11 cellular contexts compared by ENCODE assay signal in the genomic region with DNA sequence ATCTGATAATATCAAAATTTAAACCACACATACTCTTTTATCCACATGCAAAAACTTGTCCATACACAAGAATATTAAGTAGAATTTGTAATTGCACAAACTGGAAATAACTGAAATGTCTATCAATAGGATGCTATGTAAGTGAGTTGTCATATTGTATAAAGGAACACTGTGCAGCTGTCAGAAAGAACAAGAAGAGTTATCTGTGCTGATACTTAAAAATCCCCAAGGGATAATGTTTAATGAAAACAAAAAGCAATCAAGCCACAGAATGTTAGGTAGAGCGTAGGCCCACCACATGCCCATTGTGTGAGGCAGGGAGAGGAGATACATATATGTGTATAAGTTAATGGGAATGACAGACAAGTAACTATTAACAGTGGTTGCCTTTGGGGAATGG. TPM values are rescaled to one million over a fixed set of nuclear protein-coding genes. Genes with fewer than 3 reads are reported as not detected.
DNase-seq lines count a peak whose midpoint lies in the region; FAIRE-seq and TF ChIP-seq lines count a peak whose summit lies in the region.
"Had no signal": no experiment of that assay in that cellular context is flagged by ENCODE, and none has a peak within 500 bp of the region (broad histone marks: within the 10 kb centered on the region; RNA-seq: fewer than 3 reads in every experiment).

No MANE protein-coding gene starts in this region.

- peak; percentile 12 for DNase-seq in Ammon's horn (ENCODE audit: low spot score)
- peak; percentile 38 for DNase-seq in NAMALWA (ENCODE audit: low spot score)
- DNase-seq in epithelial cell of proximal tubule (ENCODE audit: low read depth): no peak
- peak; percentile 10 for DNase-seq in osteocyte (ENCODE audit: extremely low spot score, unreplicated experiment)
- DNase-seq in DMS79 (lab: John Stamatoyannopoulos, UW): no peak
- DNase-seq in RWPE1 (ENCODE audit: low spot score): no peak
- DNase-seq in D721Med (ENCODE audit: insufficient read length, low spot score): no peak
- no peak for DNase-seq in NOMO-1 treated with dmso at 0.1 percent for 144 hours (lab: John Stamatoyannopoulos, UW; ENCODE audit: unreplicated experiment)

- CTCF ChIA-PET in RWPE1 (lab: Yijun Ruan, JAX): no interaction called here

- no peak overlapping the region for H3K27ac Mint-ChIP-seq in osteocyte (ENCODE audit: unreplicated experiment)

- peak overlapping the region; percentile 63 for H3K4me3 Mint-ChIP-seq in osteocyte (ENCODE audit: unreplicated experiment)

- no peak for FAIRE-seq in D721Med (lab: Jason Lieb, UNC)
- FAIRE-seq: bronchial epithelial cell had no signal

- no peak overlapping the region for H3K27ac ChIP-seq in RWPE1

- no peaks in the 10 kb centered on the region for H3K9me3 Mint-ChIP-seq in osteocyte (ENCODE audit: unreplicated experiment)

- no peaks in the 10 kb centered on the region for H3K27me3 Mint-ChIP-seq in osteocyte (ENCODE audit: unreplicated experiment)

- peak overlapping the region; percentile 71 for H3K4me3 ChIP-seq in epithelial cell of proximal tubule (ENCODE audit: low read depth, low read length)

- TF ChIP-seq CTCF in epithelial cell of proximal tubule (conservative IDR thresholded peaks at IDR 0.05; ENCODE audit: low read depth, low read length): no peak
- TF ChIP-seq CTCF in osteocyte (IDR thresholded peaks at IDR 0.05): no peak
- no peak for TF ChIP-seq CTCF in RWPE1 (conservative IDR thresholded peaks at IDR 0.05; ENCODE audit: low read depth)
- TF ChIP-seq CTCF in D721Med (IDR thresholded peaks at IDR 0.05; ENCODE audit: insufficient read depth, missing control alignments): no peak

- POLR2A ChIA-PET in RWPE1 (lab: Yijun Ruan, JAX; ENCODE audit: low non-redundant PET): no interaction called here

- H3K36me3 Mint-ChIP-seq in osteocyte (ENCODE audit: unreplicated experiment): peaks cover 10% of the 10 kb centered on the region

- H3K4me1 Mint-ChIP-seq in osteocyte (ENCODE audit: unreplicated experiment): peaks cover 53% of the 10 kb centered on the region

RNA-seq across cellular contexts. Expression of gene HIGD1C, which starts 25.9 kb away (rescaled TPM):
- total RNA-seq in epithelial cell of proximal tubule (not detected in 2 replicates), osteocyte (not detected in 2 replicates)
- total RNA-seq: bronchial epithelial cell; subcutaneous adipose tissue; T-helper 1 cell treated with Interleukin-12 subunit alpha and Interleukin-12 subunit beta and Interleukin-4 antibody, amounts not matched to agents 30 ng/mL and 1 ng/mL, for 36 hours had no signal

Comparison
In these comparisons a context has a peak if more than half of its experiments do, and no peak if none do; other contexts are left out.
1. DNase-seq: peak in Ammon's horn (single experiment), NAMALWA (single experiment) and osteocyte (single experiment); none in epithelial cell of proximal tubule (single experiment), DMS79 (single experiment), RWPE1 (single experiment), D721Med (single experiment) and NOMO-1 treated with dmso at 0.1 percent for 144 hours (single experiment).